8 cellular contexts compared by ENCODE assay signal in the genomic region with DNA sequence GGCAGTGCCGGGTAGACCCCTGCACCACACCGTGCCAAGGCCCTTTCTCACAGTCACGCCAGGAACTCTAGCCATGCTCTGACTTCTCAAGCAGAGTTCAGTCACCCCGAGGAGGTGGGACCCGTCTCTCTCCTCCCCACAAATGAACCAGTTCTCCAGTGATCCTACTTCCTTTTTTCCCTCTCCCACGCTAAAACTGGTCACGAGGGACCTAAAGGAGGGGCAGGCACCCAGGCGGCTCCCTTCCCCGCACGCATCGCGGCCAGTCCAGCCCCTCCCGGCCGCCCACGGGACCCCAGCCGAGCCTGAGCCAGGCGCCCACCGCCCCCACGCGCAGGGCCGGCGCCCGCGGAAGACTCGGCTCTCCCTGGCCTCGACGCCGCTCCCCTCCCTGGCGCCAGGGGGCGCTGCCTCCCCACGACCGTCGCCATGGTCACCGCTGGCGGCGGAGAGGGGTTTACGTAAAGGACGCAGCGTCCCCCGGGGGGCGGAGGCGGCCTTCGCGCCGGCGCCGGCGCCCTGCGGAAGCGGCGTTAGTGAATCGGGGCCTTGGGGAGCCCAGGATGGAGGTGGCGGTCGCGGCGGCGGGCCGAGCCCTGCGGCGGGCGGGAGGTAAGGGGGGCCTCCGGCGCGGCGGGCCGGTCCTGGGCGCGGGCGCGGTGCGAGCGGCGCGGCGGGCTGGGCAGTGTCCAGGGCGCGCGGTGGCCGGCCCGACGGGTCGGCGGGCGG. TPM values are rescaled to one million over a fixed set of nuclear protein-coding genes. Genes with fewer than 3 reads are reported as not detected.
A peak's percentile ranks its signal among the peaks of the same experiment; 100 is the strongest.
DNase-seq lines count a peak whose midpoint lies in the region; ATAC-seq, FAIRE-seq and TF ChIP-seq lines count a peak whose summit lies in the region.

A gene with protein sequence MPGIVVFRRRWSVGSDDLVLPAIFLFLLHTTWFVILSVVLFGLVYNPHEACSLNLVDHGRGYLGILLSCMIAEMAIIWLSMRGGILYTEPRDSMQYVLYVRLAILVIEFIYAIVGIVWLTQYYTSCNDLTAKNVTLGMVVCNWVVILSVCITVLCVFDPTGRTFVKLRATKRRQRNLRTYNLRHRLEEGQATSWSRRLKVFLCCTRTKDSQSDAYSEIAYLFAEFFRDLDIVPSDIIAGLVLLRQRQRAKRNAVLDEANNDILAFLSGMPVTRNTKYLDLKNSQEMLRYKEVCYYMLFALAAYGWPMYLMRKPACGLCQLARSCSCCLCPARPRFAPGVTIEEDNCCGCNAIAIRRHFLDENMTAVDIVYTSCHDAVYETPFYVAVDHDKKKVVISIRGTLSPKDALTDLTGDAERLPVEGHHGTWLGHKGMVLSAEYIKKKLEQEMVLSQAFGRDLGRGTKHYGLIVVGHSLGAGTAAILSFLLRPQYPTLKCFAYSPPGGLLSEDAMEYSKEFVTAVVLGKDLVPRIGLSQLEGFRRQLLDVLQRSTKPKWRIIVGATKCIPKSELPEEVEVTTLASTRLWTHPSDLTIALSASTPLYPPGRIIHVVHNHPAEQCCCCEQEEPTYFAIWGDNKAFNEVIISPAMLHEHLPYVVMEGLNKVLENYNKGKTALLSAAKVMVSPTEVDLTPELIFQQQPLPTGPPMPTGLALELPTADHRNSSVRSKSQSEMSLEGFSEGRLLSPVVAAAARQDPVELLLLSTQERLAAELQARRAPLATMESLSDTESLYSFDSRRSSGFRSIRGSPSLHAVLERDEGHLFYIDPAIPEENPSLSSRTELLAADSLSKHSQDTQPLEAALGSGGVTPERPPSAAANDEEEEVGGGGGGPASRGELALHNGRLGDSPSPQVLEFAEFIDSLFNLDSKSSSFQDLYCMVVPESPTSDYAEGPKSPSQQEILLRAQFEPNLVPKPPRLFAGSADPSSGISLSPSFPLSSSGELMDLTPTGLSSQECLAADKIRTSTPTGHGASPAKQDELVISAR (plus strand): TSS at position 499 of the 729 bp plus-strand sequence. CDS start 39,765 bp downstream, outside the sequence.

- dilution Hi-C loops in keratinocyte (cut with MboI; ENCODE audit: extremely low pct_ligation_motif_present, low sequenced_read_pairs) = no loop called here

- H3K9me3 Mint-ChIP-seq in WTC11 = no peaks in the 10 kb centered on the region

- no peaks in the 10 kb centered on the region for H3K9me3 ChIP-seq in keratinocyte (ENCODE audit: control insufficient read depth, low read depth, low read length)

- no peaks in the 10 kb centered on the region for H3K9me1 ChIP-seq in keratinocyte (ENCODE audit: control insufficient read depth, extremely low read depth, insufficient read depth, low read length)

- TF ChIP-seq CTCF in WTC11 (IDR thresholded peaks at IDR 0.05) (peak; percentile 96), cardiac fibroblast (IDR thresholded peaks at IDR 0.05; ENCODE audit: low read depth, low read length) (peak; percentile 73), keratinocyte (optimal IDR thresholded peaks at IDR 0.05 in 1 of 3, IDR thresholded peaks at IDR 0.05 in 1 of 3, conservative IDR thresholded peaks at IDR 0.05 in 1 of 3; ENCODE audit: extremely low read depth in 1 of 3, insufficient read depth in 2 of 3, low read length in 3 of 3) (peak; percentile 51 to 94 (median 83))

- peak within 1 kb of the TSS; percentile 51 to 57 for H3K4me3 ChIP-seq in cardiac fibroblast (replicated peaks in 1 of 2; ENCODE audit: low read depth in 2 of 2, low read length in 2 of 2)
- peak within 1 kb of the TSS in 1 of 3 experiments; percentile 25 for H3K4me3 ChIP-seq in keratinocyte (ENCODE audit: control insufficient read depth in 2 of 3, extremely low read depth in 1 of 3, insufficient read depth in 2 of 3, low read depth in 1 of 3, low read length in 3 of 3)

- H3K27me3 Mint-ChIP-seq in WTC11 (ENCODE audit: low read depth) = peaks cover 8% of the 10 kb centered on the region

- no peaks in the 10 kb centered on the region for H3K4me1 ChIP-seq in keratinocyte (ENCODE audit: control insufficient read depth, extremely low read depth, insufficient read depth, low read length)

- H3K36me3 Mint-ChIP-seq in WTC11 = no peaks in the 10 kb centered on the region

- POLR2A ChIA-PET in WTC11 (lab: Charles Lee) = interaction anchor here (0.9 kb wide), 1 partner anchor 53 kb away, joined by 3 read pairs; no protein-coding TSS in a partner anchor

- no peaks in the 10 kb centered on the region for H3K79me2 ChIP-seq in keratinocyte (ENCODE audit: control insufficient read depth, insufficient read depth, low read length)

- no peaks in the 10 kb centered on the region for H4K20me1 ChIP-seq in keratinocyte (ENCODE audit: control insufficient read depth, extremely low read depth, insufficient read depth, low read length)

- in situ Hi-C loops in ACHN (cut with HindIII; ENCODE audit: low pct_ligation_motif_present, low pct_unique_long_range_greater_than_20kb, low sequenced_read_pairs) = no loop called here

- peak; percentile 66 for ATAC-seq in GM19023 (IDR thresholded peaks at IDR 0.05; ENCODE audit: unreplicated experiment)
- peak; percentile 69 for ATAC-seq in WTC11
- no peak for ATAC-seq in GM21723 (IDR thresholded peaks at IDR 0.05; ENCODE audit: unreplicated experiment)

- H3K9ac ChIP-seq in keratinocyte (ENCODE audit: control insufficient read depth, extremely low read depth, insufficient read depth, low read length) = no peak within 1 kb of the TSS

- H2AFZ ChIP-seq in keratinocyte (ENCODE audit: control insufficient read depth, low read length) = no peak within 1 kb of the TSS

- no peaks in the 10 kb centered on the region for H3K36me3 ChIP-seq in keratinocyte (ENCODE audit: control insufficient read depth in 2 of 2, extremely low read depth in 1 of 2, insufficient read depth in 2 of 2, low read length in 2 of 2)

- H3K27ac Mint-ChIP-seq in WTC11 = no peak within 1 kb of the TSS

- no peak within 1 kb of the TSS for H3K27ac ChIP-seq in keratinocyte (ENCODE audit: control insufficient read depth, insufficient read depth, low read length)

- CTCF ChIA-PET in WTC11 (lab: Charles Lee) = interaction anchor here (1.0 to 2.2 kb wide), 8 partner anchors 13 to 163 kb away, joined by 3 to 29 read pairs (median 9); no protein-coding TSS in a partner anchor

- peak within 1 kb of the TSS; percentile 65 for H3K4me3 Mint-ChIP-seq in WTC11

- no peak for FAIRE-seq in keratinocyte (lab: Jason Lieb, UNC)

- peaks cover 81% of the 10 kb centered on the region for H3K27me3 ChIP-seq in keratinocyte (ENCODE audit: control insufficient read depth, extremely low read depth, insufficient read depth, low read length)

- peak within 1 kb of the TSS; percentile 42 for H3K4me2 ChIP-seq in keratinocyte (ENCODE audit: control insufficient read depth, extremely low read depth, insufficient read depth, low read depth, low read length)

- peak; percentile 48 for DNase-seq in ACHN
- DNase-seq in NCI-H1105 treated with DMSO at 0.1 percent for 48 hours (lab: John Stamatoyannopoulos, UW) = peak; percentile 61
- DNase-seq in WTC11 (ENCODE audit: low spot score) = peak; percentile 72
- peak; percentile 57 to 65 for DNase-seq in cardiac fibroblast (ENCODE audit: low read depth in 2 of 2)
- DNase-seq in keratinocyte (ENCODE audit: low read depth, low spot score) = no peak
- peak; percentile 63 to 72 for DNase-seq in stimulated activated CD4-positive, alpha-beta T cell treated with anti-CD3 and anti-CD28 coated beads, Interleukin-15, amount 100 ng/mL, for 1 hour (ENCODE audit: low read depth in 1 of 2, low spot score in 1 of 2)

- H3K4me1 Mint-ChIP-seq in WTC11 = peaks cover 15% of the 10 kb centered on the region

TF ChIP-seq in WTC11, 78 proteins besides CTCF, POLR2A, EP300 and RAD21 (continues in another document):
- no peak for TF ChIP-seq SP1 (CRISPR knock-in tag; conservative IDR thresholded peaks at IDR 0.05)
- TF ChIP-seq, protein P1, sequence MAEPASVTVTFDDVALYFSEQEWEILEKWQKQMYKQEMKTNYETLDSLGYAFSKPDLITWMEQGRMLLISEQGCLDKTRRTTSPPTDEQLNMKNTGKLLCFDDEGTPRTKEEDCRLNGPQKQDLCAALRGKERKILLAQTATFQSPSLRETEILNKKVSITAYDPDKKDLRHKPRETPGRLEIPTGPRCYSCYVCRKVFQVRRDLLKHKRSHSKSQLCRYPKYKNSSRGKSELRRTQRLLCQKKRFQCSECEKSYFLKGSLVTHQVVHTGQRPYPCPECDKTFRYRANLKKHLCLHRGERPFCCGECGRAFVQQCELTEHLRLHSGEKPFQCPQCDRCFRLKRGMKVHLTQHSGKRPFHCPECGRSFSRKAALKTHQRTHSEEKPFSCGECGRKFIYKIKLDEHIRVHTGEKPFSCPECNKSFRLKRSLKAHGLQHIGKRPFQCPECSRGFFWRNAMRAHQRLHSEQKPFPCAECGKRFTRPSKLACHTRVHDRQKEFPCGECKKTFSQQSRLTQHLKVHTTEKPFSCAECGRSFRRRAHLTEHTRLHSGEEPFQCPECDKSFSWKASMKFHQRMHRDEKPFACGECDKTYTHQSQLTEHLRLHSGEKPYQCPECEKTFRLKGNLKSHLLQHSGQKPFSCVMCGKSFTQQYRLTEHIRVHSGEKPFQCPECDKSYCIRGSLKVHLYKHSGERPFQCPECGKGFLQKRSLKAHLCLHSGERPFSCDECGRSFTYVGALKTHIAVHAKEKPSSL (CRISPR knock-in tag; conservative IDR thresholded peaks at IDR 0.05) = no peak
- no peak for TF ChIP-seq FOXJ3 (CRISPR knock-in tag; IDR thresholded peaks at IDR 0.05; ENCODE audit: borderline replicate concordance)
- TF ChIP-seq ZNF396 (CRISPR knock-in tag; IDR thresholded peaks at IDR 0.05; ENCODE audit: borderline replicate concordance) = no peak
- no peak for TF ChIP-seq ZNF232 (CRISPR knock-in tag; IDR thresholded peaks at IDR 0.05)
- TF ChIP-seq, protein P2, sequence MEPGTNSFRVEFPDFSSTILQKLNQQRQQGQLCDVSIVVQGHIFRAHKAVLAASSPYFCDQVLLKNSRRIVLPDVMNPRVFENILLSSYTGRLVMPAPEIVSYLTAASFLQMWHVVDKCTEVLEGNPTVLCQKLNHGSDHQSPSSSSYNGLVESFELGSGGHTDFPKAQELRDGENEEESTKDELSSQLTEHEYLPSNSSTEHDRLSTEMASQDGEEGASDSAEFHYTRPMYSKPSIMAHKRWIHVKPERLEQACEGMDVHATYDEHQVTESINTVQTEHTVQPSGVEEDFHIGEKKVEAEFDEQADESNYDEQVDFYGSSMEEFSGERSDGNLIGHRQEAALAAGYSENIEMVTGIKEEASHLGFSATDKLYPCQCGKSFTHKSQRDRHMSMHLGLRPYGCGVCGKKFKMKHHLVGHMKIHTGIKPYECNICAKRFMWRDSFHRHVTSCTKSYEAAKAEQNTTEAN (CRISPR knock-in tag; IDR thresholded peaks at IDR 0.05) = no peak
- TF ChIP-seq CREB1 (CRISPR knock-in tag; IDR thresholded peaks at IDR 0.05) = no peak

RNA-seq across cellular contexts. Expression of the gene that starts here (rescaled TPM):
- total RNA-seq in WTC11 (2021) = 3.1 to 3.4 TPM (median 3.4 TPM) in 3 replicates
- 0.03 to 0.08 TPM (median 0.04 TPM) in 3 replicates for polyA plus RNA-seq in keratinocyte
- polyA plus RNA-seq in keratinocyte (2011; ENCODE audit: low read depth) = not detected
- 0.04 TPM in 2 replicates for polyA plus RNA-seq in keratinocyte (2011; cell fraction: cytosol; rRNA removed)
- 0.20 and 0.23 TPM in 2 replicates for polyA plus RNA-seq in keratinocyte (2011; cell fraction: nucleus; rRNA removed)
- 0.14 TPM in 1 of 2 replicates, not detected in the other for polyA plus RNA-seq in keratinocyte (2012; ENCODE audit: low replicate concordance)
- 0.07 to 0.26 TPM (median 0.10 TPM) in 3 replicates for polyA minus RNA-seq in keratinocyte
- polyA minus RNA-seq in keratinocyte (2011; cell fraction: cytosol; rRNA and poly(A)+ RNA removed) = 0.58 TPM
- polyA minus RNA-seq in keratinocyte (2011; cell fraction: nucleus; rRNA and poly(A)+ RNA removed) = 0.31 and 0.42 TPM in 2 replicates
